In the genomic region with DNA sequence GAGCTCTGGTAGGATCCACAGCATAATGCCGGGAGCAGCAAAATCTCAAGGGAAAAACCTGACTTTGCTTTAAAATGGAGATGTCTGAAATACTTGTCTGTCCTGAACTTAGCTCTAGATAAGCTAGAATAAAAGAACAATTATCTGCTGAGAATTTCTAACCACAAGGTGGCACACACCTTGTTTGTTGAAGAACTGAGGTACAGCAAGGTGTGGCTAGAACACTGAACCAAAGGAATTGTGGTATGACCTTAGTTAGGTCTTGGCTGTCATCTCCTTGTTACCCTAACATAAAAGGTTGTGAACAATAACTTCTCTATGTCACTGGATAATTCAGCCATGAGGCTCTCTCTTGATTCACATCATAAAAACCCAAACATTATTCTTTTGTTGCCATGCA, we compare ENCODE assay signal across 13 cellular contexts.
DNase-seq lines count a peak whose midpoint lies in the region; ATAC-seq and TF ChIP-seq lines count a peak whose summit lies in the region.
"Had no signal": no experiment of that assay in that cellular context is flagged by ENCODE, and none has a peak within 500 bp of the region (broad histone marks: within the 10 kb centered on the region; RNA-seq: fewer than 3 reads in every experiment).

No MANE protein-coding gene starts in this region.

- no peaks in the 10 kb centered on the region for H3K9me2 ChIP-seq in Loucy (replicated peaks; ENCODE audit: low read depth, low read length)

- no peaks in the 10 kb centered on the region for H3K27me3 Mint-ChIP-seq in Calu3 (ENCODE audit: unreplicated experiment)
- peaks cover 15% of the 10 kb centered on the region for H3K27me3 Mint-ChIP-seq in activated T-helper 2 cell treated with anti-CD3 and anti-CD28 coated beads, Interferon-gamma antibody, Interleukin-2, Interleukin-4, amounts not matched to agents 10 μg/mL and 5 μg/mL and 100 μg/mL, durations not matched to agents 14 hours and 24 hours and 36 hours (ENCODE audit: low read depth)

- H3K4me3 ChIP-seq in Loucy (ENCODE audit: low read length, poor library complexity, severe bottlenecking), result no peak overlapping the region
- H3K4me3 ChIP-seq in body of pancreas, result no peak overlapping the region
- no peak overlapping the region for H3K4me3 ChIP-seq in liver (ENCODE audit: low read depth in 1 of 3, low read length in 3 of 3)
- H3K4me3 ChIP-seq: BLaER1 treated with 17β-estradiol and CSF1 and Interleukin-3, amounts not matched to agents 10 nM and 100 nM had no signal

- no peaks in the 10 kb centered on the region for H3K79me2 ChIP-seq in Loucy (ENCODE audit: insufficient read depth, low read length)

- CTCF ChIA-PET in Calu3 (lab: Charles Lee), result interaction anchor here (0.8 to 1.4 kb wide), 4 partner anchors 14 to 222 kb away, joined by 3 to 5 read pairs (median 3); no protein-coding TSS in a partner anchor

- TF ChIP-seq CTCF in Calu3 (IDR thresholded peaks at IDR 0.05; ENCODE audit: unreplicated experiment) (no peak), Loucy (conservative IDR thresholded peaks at IDR 0.05; ENCODE audit: low read length) (peak; percentile 43), body of pancreas (IDR thresholded peaks at IDR 0.05) (peak in 4 of 7 experiments; percentile 6 to 25 (median 8)), liver (IDR thresholded peaks at IDR 0.05; ENCODE audit: low read depth, low read length, missing input control) (peak; percentile 29)

- no peaks in the 10 kb centered on the region for H3K4me1 ChIP-seq in Loucy (ENCODE audit: insufficient read depth, low read length, poor library complexity, severe bottlenecking)
- H3K4me1 ChIP-seq in body of pancreas, result no peaks in the 10 kb centered on the region
- peaks cover 0 to 21% (median 14%) of the 10 kb centered on the region in 4 donors for H3K4me1 ChIP-seq in liver (ENCODE audit: control insufficient read depth in 4 of 4, insufficient read depth in 4 of 4, low read length in 3 of 4)

- H3K4me3 Mint-ChIP-seq in Calu3 (ENCODE audit: low read depth, unreplicated experiment), result no peak overlapping the region
- H3K4me3 Mint-ChIP-seq in activated T-helper 2 cell treated with anti-CD3 and anti-CD28 coated beads, Interferon-gamma antibody, Interleukin-2, Interleukin-4, amounts not matched to agents 10 μg/mL and 5 μg/mL and 100 μg/mL, durations not matched to agents 14 hours and 24 hours and 36 hours (ENCODE audit: low read depth), result no peak overlapping the region
- H3K4me3 Mint-ChIP-seq: neural crest cell had no signal

- intact Hi-C loops in Calu3 (cut with micrococcal nuclease; ENCODE audit: unreplicated experiment), result loop anchor here (5.0 kb wide), 1 partner anchor 103 kb away; no protein-coding TSS in a partner anchor
- intact Hi-C loops in body of pancreas (cut with DNase I), result no loop called here
- intact Hi-C loops in activated T-helper 2 cell treated with anti-CD3 and anti-CD28 coated beads, Interferon-gamma antibody, Interleukin-2, Interleukin-4, amounts not matched to agents 10 μg/mL and 5 μg/mL and 100 μg/mL, durations not matched to agents 14 hours and 24 hours and 36 hours (cut with micrococcal nuclease), result no loop called here

- H3K9me3 ChIP-seq in Loucy (ENCODE audit: insufficient read depth, low read depth, low read length) (no peaks in the 10 kb centered on the region), body of pancreas (no peaks in the 10 kb centered on the region), liver (ENCODE audit: control insufficient read depth in 4 of 4, low read length in 3 of 4) (no peaks in the 10 kb centered on the region)
- H3K9me3 ChIP-seq: BLaER1 treated with 17β-estradiol and CSF1 and Interleukin-3, amounts not matched to agents 10 nM and 100 nM had no signal

- no peak for ATAC-seq in body of pancreas
- ATAC-seq in GM19452 (IDR thresholded peaks at IDR 0.05; ENCODE audit: unreplicated experiment), result no peak

- DNase-seq in Calu3 (peak; percentile 38), body of pancreas (no peak), NCI-H82 treated with DMSO at 0.1 percent for 48 hours (lab: John Stamatoyannopoulos, UW; ENCODE audit: unreplicated experiment) (no peak), NCI-H2029 treated with DMSO at 0.1 percent for 48 hours (lab: John Stamatoyannopoulos, UW) (no peak)
- no peak for DNase-seq in activated T-helper 2 cell treated with anti-CD3 and anti-CD28 coated beads, Interferon-gamma antibody, Interleukin-2, Interleukin-4, amounts not matched to agents 10 μg/mL and 5 μg/mL and 100 μg/mL, durations not matched to agents 14 hours and 24 hours and 36 hours (ENCODE audit: low spot score)
- DNase-seq: KBM-7, NCI-H2171 treated with DMSO at 0.1 percent for 48 hours, SHP77 treated with DMSO at 0.1 percent for 48 hours had no signal

- no peak for TF ChIP-seq POLR2A in body of pancreas (IDR thresholded peaks at IDR 0.05)

- WGBS in body of pancreas, 2 donors, result 72 to 86% methylated on average over 1 of the region's 1 CpG
- 81% methylated on average over 1 of the region's 1 CpG for WGBS in liver

- no peaks in the 10 kb centered on the region for H3K36me3 Mint-ChIP-seq in Calu3 (ENCODE audit: insufficient read depth, unreplicated experiment)
- no peaks in the 10 kb centered on the region for H3K36me3 Mint-ChIP-seq in activated T-helper 2 cell treated with anti-CD3 and anti-CD28 coated beads, Interferon-gamma antibody, Interleukin-2, Interleukin-4, amounts not matched to agents 10 μg/mL and 5 μg/mL and 100 μg/mL, durations not matched to agents 14 hours and 24 hours and 36 hours (ENCODE audit: low read depth)

- no peak overlapping the region for H3K27ac Mint-ChIP-seq in Calu3 (ENCODE audit: unreplicated experiment)
- no peak overlapping the region for H3K27ac Mint-ChIP-seq in activated T-helper 2 cell treated with anti-CD3 and anti-CD28 coated beads, Interferon-gamma antibody, Interleukin-2, Interleukin-4, amounts not matched to agents 10 μg/mL and 5 μg/mL and 100 μg/mL, durations not matched to agents 14 hours and 24 hours and 36 hours

- H3K9ac ChIP-seq in Loucy (ENCODE audit: low read depth, low read length, poor library complexity, severe bottlenecking) (no peak overlapping the region), liver (ENCODE audit: low read depth in 1 of 2, low read length in 2 of 2) (no peak overlapping the region)

- TF ChIP-seq RAD21 in liver (IDR thresholded peaks at IDR 0.05), result peak; percentile 37 to 56

- no peak overlapping the region for H3K4me2 ChIP-seq in Loucy (ENCODE audit: low read depth, low read length, poor library complexity, severe bottlenecking)

- no peak overlapping the region for H2AFZ ChIP-seq in Loucy (ENCODE audit: low read length)

- H3K4me1 Mint-ChIP-seq in Calu3 (ENCODE audit: low read depth, unreplicated experiment), result peaks cover 28% of the 10 kb centered on the region
- H3K4me1 Mint-ChIP-seq in activated T-helper 2 cell treated with anti-CD3 and anti-CD28 coated beads, Interferon-gamma antibody, Interleukin-2, Interleukin-4, amounts not matched to agents 10 μg/mL and 5 μg/mL and 100 μg/mL, durations not matched to agents 14 hours and 24 hours and 36 hours (ENCODE audit: low read depth), result no peaks in the 10 kb centered on the region

- H3K27ac ChIP-seq in body of pancreas (no peak overlapping the region), liver (ENCODE audit: low read depth in 1 of 2, low read length in 2 of 2) (no peak overlapping the region)
- H3K27ac ChIP-seq: BLaER1 treated with 17β-estradiol and CSF1 and Interleukin-3, amounts not matched to agents 10 nM and 100 nM had no signal

- H3K27me3 ChIP-seq in Loucy (ENCODE audit: insufficient read depth, low read length, poor library complexity, severe bottlenecking), result no peaks in the 10 kb centered on the region
- H3K27me3 ChIP-seq in body of pancreas, result no peaks in the 10 kb centered on the region
- no peaks in the 10 kb centered on the region for H3K27me3 ChIP-seq in liver (ENCODE audit: control insufficient read depth in 4 of 4, insufficient read depth in 4 of 4, low read length in 3 of 4)
- H3K27me3 ChIP-seq: BLaER1 treated with 17β-estradiol and CSF1 and Interleukin-3, amounts not matched to agents 10 nM and 100 nM had no signal

- H3F3A ChIP-seq in Loucy (ENCODE audit: low read depth), result no peaks in the 10 kb centered on the region

- no peaks in the 10 kb centered on the region for H4K20me1 ChIP-seq in Loucy (ENCODE audit: insufficient read depth, low read length, poor library complexity, severe bottlenecking)
- H4K20me1 ChIP-seq: BLaER1 treated with 17β-estradiol and CSF1 and Interleukin-3, amounts not matched to agents 10 nM and 100 nM had no signal

- no peaks in the 10 kb centered on the region for H3K36me3 ChIP-seq in Loucy (ENCODE audit: insufficient read depth, low read length)
- H3K36me3 ChIP-seq in body of pancreas (replicated peaks in 1 of 2; ENCODE audit: insufficient read depth in 1 of 2, low read depth in 2 of 2), result no peaks in the 10 kb centered on the region
- no peaks in the 10 kb centered on the region for H3K36me3 ChIP-seq in liver (ENCODE audit: control insufficient read depth in 4 of 4, insufficient read depth in 3 of 4, low read depth in 1 of 4, low read length in 3 of 4)
- H3K36me3 ChIP-seq: BLaER1 treated with 17β-estradiol and CSF1 and Interleukin-3, amounts not matched to agents 10 nM and 100 nM had no signal

- no TSS peak for BruUV-seq in Calu3 (replicated peaks; lab: Mats Ljungman, UMichigan)

- H3K9me3 Mint-ChIP-seq in Calu3 (ENCODE audit: low read depth, unreplicated experiment), result no peaks in the 10 kb centered on the region
- H3K9me3 Mint-ChIP-seq in activated T-helper 2 cell treated with anti-CD3 and anti-CD28 coated beads, Interferon-gamma antibody, Interleukin-2, Interleukin-4, amounts not matched to agents 10 μg/mL and 5 μg/mL and 100 μg/mL, durations not matched to agents 14 hours and 24 hours and 36 hours, result no peaks in the 10 kb centered on the region

TF ChIP-seq in liver, 16 proteins besides CTCF, POLR2A, EP300 and RAD21 (continues in another document):
- TF ChIP-seq, protein P1, sequence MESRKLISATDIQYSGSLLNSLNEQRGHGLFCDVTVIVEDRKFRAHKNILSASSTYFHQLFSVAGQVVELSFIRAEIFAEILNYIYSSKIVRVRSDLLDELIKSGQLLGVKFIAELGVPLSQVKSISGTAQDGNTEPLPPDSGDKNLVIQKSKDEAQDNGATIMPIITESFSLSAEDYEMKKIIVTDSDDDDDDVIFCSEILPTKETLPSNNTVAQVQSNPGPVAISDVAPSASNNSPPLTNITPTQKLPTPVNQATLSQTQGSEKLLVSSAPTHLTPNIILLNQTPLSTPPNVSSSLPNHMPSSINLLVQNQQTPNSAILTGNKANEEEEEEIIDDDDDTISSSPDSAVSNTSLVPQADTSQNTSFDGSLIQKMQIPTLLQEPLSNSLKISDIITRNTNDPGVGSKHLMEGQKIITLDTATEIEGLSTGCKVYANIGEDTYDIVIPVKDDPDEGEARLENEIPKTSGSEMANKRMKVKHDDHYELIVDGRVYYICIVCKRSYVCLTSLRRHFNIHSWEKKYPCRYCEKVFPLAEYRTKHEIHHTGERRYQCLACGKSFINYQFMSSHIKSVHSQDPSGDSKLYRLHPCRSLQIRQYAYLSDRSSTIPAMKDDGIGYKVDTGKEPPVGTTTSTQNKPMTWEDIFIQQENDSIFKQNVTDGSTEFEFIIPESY (IDR thresholded peaks at IDR 0.05), result no peak
- no peak for TF ChIP-seq HNF4A (conservative IDR thresholded peaks at IDR 0.05)
- TF ChIP-seq, protein P2, sequence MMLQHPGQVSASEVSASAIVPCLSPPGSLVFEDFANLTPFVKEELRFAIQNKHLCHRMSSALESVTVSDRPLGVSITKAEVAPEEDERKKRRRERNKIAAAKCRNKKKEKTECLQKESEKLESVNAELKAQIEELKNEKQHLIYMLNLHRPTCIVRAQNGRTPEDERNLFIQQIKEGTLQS (IDR thresholded peaks at IDR 0.05), result no peak
